In genomic region chr2:175844169-175844568, GRCh38 we compare ENCODE assay signal across 13 cellular contexts.
DNase-seq lines count a peak whose midpoint lies in the region; ATAC-seq and TF ChIP-seq lines count a peak whose summit lies in the region.
"Had no signal": no experiment of that assay in that cellular context is flagged by ENCODE, and none has a peak within 500 bp of the region (broad histone marks: within the 10 kb centered on the region; RNA-seq: fewer than 3 reads in every experiment).

No MANE protein-coding gene starts in this region.

- no peaks in the 10 kb centered on the region for H3K27me3 Mint-ChIP-seq in H9 (ENCODE audit: low read depth)
- peaks cover 2 to 54% (median 39%) of the 10 kb centered on the region in 5 donors for H3K27me3 Mint-ChIP-seq in naive thymus-derived CD4-positive, alpha-beta T cell

- H3K79me2 ChIP-seq in H9 (ENCODE audit: insufficient read depth, low read length) = no peaks in the 10 kb centered on the region
- H3K79me2 ChIP-seq in fibroblast of lung (ENCODE audit: control insufficient read depth, insufficient read depth, low read length) = no peaks in the 10 kb centered on the region

- peaks cover 32 to 38% of the 10 kb centered on the region in 2 experiments for H3K4me1 Mint-ChIP-seq in H9
- no peaks in the 10 kb centered on the region for H3K4me1 Mint-ChIP-seq in naive thymus-derived CD4-positive, alpha-beta T cell
- H3K4me1 Mint-ChIP-seq: CD4-positive, CD25-positive, alpha-beta regulatory T cell; naive B cell had no signal

- intact Hi-C loops in naive thymus-derived CD4-positive, alpha-beta T cell (cut with micrococcal nuclease) = no loop called here

- POLR2A ChIA-PET in naive thymus-derived CD4-positive, alpha-beta T cell (lab: Charles Lee) = no interaction called here

- DNase-seq in H9 (no peak), SJSA1 (ENCODE audit: low read depth in 1 of 2, low spot score in 2 of 2) (peak in 1 of 2 experiments; percentile 89), fibroblast of lung (ENCODE audit: low read depth in 2 of 2) (peak; percentile 49 to 86), skeletal muscle cell (ENCODE audit: low read depth) (peak; percentile 47), NCI-H2227 (lab: John Stamatoyannopoulos, UW; ENCODE audit: unreplicated experiment) (no peak)
- DNase-seq in naive thymus-derived CD4-positive, alpha-beta T cell = no peak
- DNase-seq: activated CD8-positive, alpha-beta memory T cell treated with anti-CD3 and anti-CD28 coated beads for 24 hours; activated naive CD4-positive, alpha-beta T cell treated with Interleukin-2 at 50 U/mL for 16 hours; CD4-positive, CD25-positive, alpha-beta regulatory T cell; naive B cell; OCI-M1 had no signal

- H3K4me3 ChIP-seq in SJSA1 = no peak overlapping the region
- H3K4me3 ChIP-seq in fibroblast of lung (replicated peaks in 1 of 4; ENCODE audit: control extremely low read depth in 1 of 4, insufficient read depth in 1 of 4, low read depth in 3 of 4, low read length in 4 of 4) = no peak overlapping the region
- H3K4me3 ChIP-seq in skeletal muscle cell (ENCODE audit: low read depth, low read length) = no peak overlapping the region
- H3K4me3 ChIP-seq in naive thymus-derived CD4-positive, alpha-beta T cell (ENCODE audit: low read length) = no peak overlapping the region

- H3K36me3 Mint-ChIP-seq in H9 (ENCODE audit: insufficient read depth in 1 of 3, low read depth in 3 of 3) = peaks cover 0 to 4% (median 0%) of the 10 kb centered on the region in 3 experiments; a peak in 1 of 7 replicates
- H3K36me3 Mint-ChIP-seq in naive thymus-derived CD4-positive, alpha-beta T cell = no peaks in the 10 kb centered on the region
- H3K36me3 Mint-ChIP-seq: CD4-positive, CD25-positive, alpha-beta regulatory T cell; naive B cell had no signal

- H3K36me3 ChIP-seq in SJSA1 (no peaks in the 10 kb centered on the region), fibroblast of lung (ENCODE audit: control insufficient read depth, insufficient read depth, low read length) (no peaks in the 10 kb centered on the region)
- H3K36me3 ChIP-seq in naive thymus-derived CD4-positive, alpha-beta T cell (ENCODE audit: control insufficient read depth in 2 of 3, insufficient read depth in 3 of 3, low read length in 3 of 3) = no peaks in the 10 kb centered on the region

- H3K27me3 ChIP-seq in H9 (ENCODE audit: insufficient read depth, low read length) (no peaks in the 10 kb centered on the region), SJSA1 (replicated peaks) (no peaks in the 10 kb centered on the region), fibroblast of lung (ENCODE audit: control insufficient read depth, insufficient read depth, low read length) (no peaks in the 10 kb centered on the region)
- no peaks in the 10 kb centered on the region for H3K27me3 ChIP-seq in naive thymus-derived CD4-positive, alpha-beta T cell (ENCODE audit: control insufficient read depth in 2 of 2, insufficient read depth in 2 of 2, low read length in 2 of 2)

- H3K27ac ChIP-seq in H9 (ENCODE audit: insufficient read length, low read depth, low read length) (no peak overlapping the region), SJSA1 (peak overlapping the region; percentile 87), fibroblast of lung (ENCODE audit: insufficient read depth, low read length) (no peak overlapping the region)
- H3K27ac ChIP-seq in naive thymus-derived CD4-positive, alpha-beta T cell (ENCODE audit: low read depth, low read length) = no peak overlapping the region

- peaks cover 7% of the 10 kb centered on the region; the same call in 1 of the 2 replicates for H3K4me1 ChIP-seq in H9 (ENCODE audit: insufficient read depth, low read length)
- H3K4me1 ChIP-seq in SJSA1 (replicated peaks) = peaks cover 29% of the 10 kb centered on the region
- peaks cover 5% of the 10 kb centered on the region for H3K4me1 ChIP-seq in fibroblast of lung (ENCODE audit: control insufficient read depth, extremely low read depth, insufficient read depth, low read length)
- no peaks in the 10 kb centered on the region for H3K4me1 ChIP-seq in naive thymus-derived CD4-positive, alpha-beta T cell (ENCODE audit: control insufficient read depth in 2 of 2, insufficient read depth in 2 of 2, low read length in 2 of 2)

- no peak overlapping the region for H2BK15ac ChIP-seq in H9 (ENCODE audit: low read depth, low read length)

- H4K8ac ChIP-seq in H9 (replicated peaks; ENCODE audit: insufficient read length, low read depth, low read length) = no peak overlapping the region

- H4K5ac ChIP-seq in H9 (ENCODE audit: insufficient read length, low read depth, low read length) = no peak overlapping the region

- H3K14ac ChIP-seq in H9 (ENCODE audit: insufficient read depth, low read length) = no peak overlapping the region

- peaks cover 3 to 9% of the 10 kb centered on the region in 2 experiments; a peak in 3 of 5 replicates for H3K9me3 Mint-ChIP-seq in H9
- H3K9me3 Mint-ChIP-seq in naive thymus-derived CD4-positive, alpha-beta T cell = peaks cover 0 to 5% (median 0%) of the 10 kb centered on the region in 11 donors

- H3K4me2 ChIP-seq in H9 (ENCODE audit: insufficient read depth, insufficient read length, low read length) (no peak overlapping the region), fibroblast of lung (ENCODE audit: extremely low read depth, insufficient read depth, low read length) (no peak overlapping the region)

- H3K23me2 ChIP-seq in H9 (ENCODE audit: insufficient read length, low read depth, low read length, poor library complexity, severe bottlenecking) = no peaks in the 10 kb centered on the region

- CTCF ChIA-PET in naive thymus-derived CD4-positive, alpha-beta T cell (lab: Charles Lee) = no interaction called here

- H4K91ac ChIP-seq in H9 (ENCODE audit: insufficient read length, low read depth, low read length) = no peak overlapping the region

- H3K9me3 ChIP-seq in H9 (ENCODE audit: control insufficient read depth, low read depth, low read length) = no peaks in the 10 kb centered on the region
- H3K9me3 ChIP-seq in SJSA1 (replicated peaks) = no peaks in the 10 kb centered on the region
- no peaks in the 10 kb centered on the region for H3K9me3 ChIP-seq in fibroblast of lung (ENCODE audit: control insufficient read depth, insufficient read depth, low read depth, low read length)
- no peaks in the 10 kb centered on the region for H3K9me3 ChIP-seq in naive thymus-derived CD4-positive, alpha-beta T cell (ENCODE audit: control insufficient read depth in 2 of 3, low read length in 3 of 3)

- no peak overlapping the region for H2BK120ac ChIP-seq in H9 (ENCODE audit: low read depth, low read length, poor library complexity, severe bottlenecking)

- H3K4me3 Mint-ChIP-seq in H9 = peak overlapping the region in 1 of 2 experiments; percentile 41; a peak in 2 of 5 replicates
- H3K4me3 Mint-ChIP-seq in naive thymus-derived CD4-positive, alpha-beta T cell = no peak overlapping the region
- H3K4me3 Mint-ChIP-seq: CD4-positive, CD25-positive, alpha-beta regulatory T cell; naive B cell had no signal

- H2AFZ ChIP-seq in H9 (ENCODE audit: low read length) (no peak overlapping the region), fibroblast of lung (ENCODE audit: low read length) (no peak overlapping the region)

- H4K20me1 ChIP-seq in H9 (ENCODE audit: control insufficient read depth, insufficient read depth, insufficient read length) = no peaks in the 10 kb centered on the region
- H4K20me1 ChIP-seq in fibroblast of lung (ENCODE audit: control insufficient read depth, extremely low read depth, insufficient read depth, low read length) = no peaks in the 10 kb centered on the region

- H2BK20ac ChIP-seq in H9 (ENCODE audit: low read depth, low read length, poor library complexity, severe bottlenecking) = no peak overlapping the region

- H3K18ac ChIP-seq in H9 (ENCODE audit: insufficient read length, low read depth, low read length) = no peak overlapping the region

- no peak overlapping the region for H3K23ac ChIP-seq in H9 (ENCODE audit: insufficient read length, low read depth, low read length)

- no peak overlapping the region for H3K9ac ChIP-seq in H9 (ENCODE audit: extremely low read depth, insufficient read length, low read length)
- no peak overlapping the region for H3K9ac ChIP-seq in fibroblast of lung (ENCODE audit: insufficient read depth, low read length)

- TF ChIP-seq CTCF in H9 (conservative IDR thresholded peaks at IDR 0.05) (no peak), fibroblast of lung (conservative IDR thresholded peaks at IDR 0.05 in 1 of 2, IDR thresholded peaks at IDR 0.05 in 1 of 2; ENCODE audit: low read depth in 1 of 2, low read length in 2 of 2) (no peak)

- H2BK5ac ChIP-seq in H9 (ENCODE audit: insufficient read length, low read length) = no peak overlapping the region

- H3K79me1 ChIP-seq in H9 (ENCODE audit: insufficient read depth, low read depth, low read length, poor library complexity, severe bottlenecking) = no peaks in the 10 kb centered on the region

- no peak overlapping the region for H3T11ph ChIP-seq in H9 (ENCODE audit: low read length)

- WGBS in H9 (ENCODE audit: extremely low coverage, insufficient read length, low lambda C conversion rate) = no CpG with 5 or more reads among the region's 1 CpG

- H2BK12ac ChIP-seq in H9 (ENCODE audit: insufficient read length, low read depth, low read length) = no peak overlapping the region

- H3K56ac ChIP-seq in H9 (ENCODE audit: insufficient read length, low read depth, low read length) = no peak overlapping the region

- H3K4ac ChIP-seq in H9 (ENCODE audit: low read depth, low read length) = no peak overlapping the region

- H3K27ac Mint-ChIP-seq in H9 = peak overlapping the region; percentile 65 to 97 (median 90); a peak in 6 of 7 replicates
- no peak overlapping the region for H3K27ac Mint-ChIP-seq in naive thymus-derived CD4-positive, alpha-beta T cell
- H3K27ac Mint-ChIP-seq: CD4-positive, CD25-positive, alpha-beta regulatory T cell; naive B cell had no signal

- H2AK5ac ChIP-seq in H9 (ENCODE audit: insufficient read length, low read length) = no peak overlapping the region

- no peak for ATAC-seq in GM19395 (IDR thresholded peaks at IDR 0.05; ENCODE audit: unreplicated experiment)
- ATAC-seq in HG02852 (IDR thresholded peaks at IDR 0.05; ENCODE audit: unreplicated experiment) = no peak
- no peak for ATAC-seq in naive thymus-derived CD4-positive, alpha-beta T cell

Comparison
In these comparisons a context has a peak if more than half of its experiments do, and no peak if none do; other contexts are left out.
1. DNase-seq: peak in fibroblast of lung (2 of 2) and skeletal muscle cell (single experiment); none in H9 (single experiment), NCI-H2227 (single experiment) and naive thymus-derived CD4-positive, alpha-beta T cell (0 of 9).
2. H3K27ac Mint-ChIP-seq: peak in H9 (3 of 3); none in naive thymus-derived CD4-positive, alpha-beta T cell (0 of 9).